ENCODE assay signal across 8 cellular contexts in the genomic region with DNA sequence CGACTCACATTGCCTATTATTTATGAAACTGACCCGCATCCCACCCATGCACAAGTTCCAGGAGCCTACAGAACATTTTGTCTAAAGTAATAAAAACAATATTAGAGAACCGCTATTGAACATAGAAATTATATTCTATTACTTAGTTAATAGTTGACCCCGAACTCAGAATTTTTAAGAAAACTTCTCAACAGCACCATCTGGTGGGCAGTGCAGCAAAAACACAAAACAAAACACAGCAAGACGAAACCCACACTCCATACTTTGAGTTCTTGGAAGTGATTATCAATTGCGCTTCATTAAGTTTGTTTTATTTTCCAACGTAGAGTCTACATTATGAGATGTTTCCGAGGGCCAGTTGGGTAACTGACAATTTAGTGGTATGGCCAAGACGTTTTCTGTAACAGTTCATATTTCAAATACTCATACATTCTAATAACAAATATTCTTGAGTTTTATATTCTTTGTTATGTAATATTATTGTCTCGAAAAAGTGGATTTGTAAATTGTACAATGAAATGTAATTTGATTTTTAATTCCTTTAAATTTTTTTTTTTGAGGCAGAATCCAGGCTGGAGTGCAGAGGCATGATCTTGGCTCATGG. TPM values are rescaled to one million over a fixed set of nuclear protein-coding genes. Genes with fewer than 3 reads are reported as not detected.
DNase-seq lines count a peak whose midpoint lies in the region; ATAC-seq, FAIRE-seq and TF ChIP-seq lines count a peak whose summit lies in the region.

No MANE protein-coding gene starts in this region.

- H3K36me3 Mint-ChIP-seq in CD14-positive monocyte = no peaks in the 10 kb centered on the region

- H4K20me1 ChIP-seq in GM12878 (ENCODE audit: control insufficient read depth, insufficient read depth) = no peaks in the 10 kb centered on the region

- FAIRE-seq in GM18507 (lab: Jason Lieb, UNC) = peak; percentile 84
- no peak for FAIRE-seq in GM12878 (lab: Jason Lieb, UNC)

- H3K27me3 ChIP-seq in GM12878 (replicated peaks in 1 of 2; ENCODE audit: control insufficient read depth in 2 of 2, insufficient read depth in 2 of 2, low read length in 1 of 2) = no peaks in the 10 kb centered on the region
- H3K27me3 ChIP-seq in tibial artery = peaks cover 0 to 3% of the 10 kb centered on the region in 2 donors

- no peak overlapping the region for H3K27ac ChIP-seq in GM12878 (ENCODE audit: control insufficient read depth, insufficient read depth)
- no peak overlapping the region for H3K27ac ChIP-seq in tibial artery

- peak; percentile 78 for TF ChIP-seq CTCF in CD14-positive monocyte (IDR thresholded peaks at IDR 0.05)
- TF ChIP-seq CTCF in GM12878 (IDR thresholded peaks at IDR 0.05 in 2 of 3, conservative IDR thresholded peaks at IDR 0.05 in 1 of 3; ENCODE audit: control insufficient read depth in 2 of 3, extremely low read depth in 1 of 3, insufficient read depth in 1 of 3, low read depth in 3 of 3, low read length in 3 of 3) = peak; percentile 53 to 63 (median 61); a peak in 5 of 6 replicates
- TF ChIP-seq CTCF in tibial artery (IDR thresholded peaks at IDR 0.05) = peak; percentile 60

- no peak overlapping the region for H3K9ac ChIP-seq in GM12878 (ENCODE audit: control insufficient read depth, insufficient read depth, low read length)

- no peak for TF ChIP-seq POLR2A in GM12878 (IDR thresholded peaks at IDR 0.05; ENCODE audit: low read depth, low read length)

- POLR2A ChIA-PET in GM12878 (lab: Charles Lee) = interaction anchor here (0.6 to 0.7 kb wide), 2 partner anchors 111 to 275 kb away, joined by 3 read pairs; no protein-coding TSS in a partner anchor

- CTCF ChIA-PET in GM12878 (lab: Yijun Ruan, JAX) = interaction anchor here (0.7 to 4.9 kb wide), 39 partner anchors 8 to 372 kb away, joined by 3 to 36 read pairs (median 4); no protein-coding TSS in a partner anchor

- no peak for DNase-seq in CD14-positive monocyte (ENCODE audit: low spot score)
- DNase-seq in GM18507 (ENCODE audit: extremely low spot score, insufficient read length, low read depth) = no peak
- DNase-seq in NCI-H524 treated with DMSO at 0.1 percent for 48 hours (lab: John Stamatoyannopoulos, UW) = peak; percentile 13
- DNase-seq in GM12878 (ENCODE audit: low read depth, low spot score) = no peak
- peak; percentile 77 for DNase-seq in left kidney (ENCODE audit: low read depth, low spot score)
- DNase-seq in tibial artery = no peak

- H3K4me1 Mint-ChIP-seq in CD14-positive monocyte = peaks cover 27% of the 10 kb centered on the region

- no peak overlapping the region for H2AFZ ChIP-seq in GM12878 (ENCODE audit: control insufficient read depth, low read depth, low read length)

- H3K4me3 Mint-ChIP-seq in CD14-positive monocyte = peak overlapping the region in 1 of 2 donors; percentile 18

- SMC1A ChIA-PET in GM12878 (lab: Charles Lee; ENCODE audit: uncharacterized antibody, unreplicated experiment) = interaction anchor here (0.6 to 2.0 kb wide), 28 partner anchors 9 to 352 kb away, joined by 3 to 12 read pairs (median 4); no protein-coding TSS in a partner anchor

- 19% methylated on average over 10 of the region's 10 CpGs for WGBS in GM12878 (ENCODE audit: insufficient coverage, insufficient replicate concordance, low lambda C conversion rate, missing lambda C conversion rate)

- H3K4me3 ChIP-seq in GM12878 (no peak overlapping the region), tibial artery (no peak overlapping the region)

- H3K9me3 Mint-ChIP-seq in CD14-positive monocyte = no peaks in the 10 kb centered on the region

- H3K27me3 Mint-ChIP-seq in CD14-positive monocyte (ENCODE audit: low read depth in 3 of 3) = no peaks in the 10 kb centered on the region

- H3K36me3 ChIP-seq in GM12878 (ENCODE audit: control insufficient read depth in 2 of 2, insufficient read depth in 2 of 2, low read length in 1 of 2) (no peaks in the 10 kb centered on the region), tibial artery (no peaks in the 10 kb centered on the region)

- no TSS peak for BruUV-seq in GM12878 (replicated peaks; lab: Mats Ljungman, UMichigan)

- no peaks in the 10 kb centered on the region for H3K79me2 ChIP-seq in GM12878 (ENCODE audit: control insufficient read depth, insufficient read depth, low read length)

- peak; percentile 67 for TF ChIP-seq RAD21 in GM12878 (IDR thresholded peaks at IDR 0.05; ENCODE audit: insufficient read depth, low read depth, low read length)

- ATAC-seq in GM12878 = peak; percentile 69
- ATAC-seq in GM19397 (IDR thresholded peaks at IDR 0.05; ENCODE audit: unreplicated experiment) = no peak
- ATAC-seq in HG03520 (IDR thresholded peaks at IDR 0.05; ENCODE audit: unreplicated experiment) = no peak

- intact Hi-C loops in CD14-positive monocyte (cut with micrococcal nuclease) = no loop called here
- intact Hi-C loops in GM12878 (cut with micrococcal nuclease; ENCODE audit: unreplicated experiment) = loop anchor here (1.0 kb wide), 1 partner anchor 302 kb away; no protein-coding TSS in a partner anchor
- intact Hi-C loops in tibial artery (cut with DNase I; ENCODE audit: low total_unique reads) = loop anchor here (5.0 kb wide), 1 partner anchor 300 kb away; no protein-coding TSS in a partner anchor

- in situ Hi-C loops in GM12878 (cut with MboI) = loop anchor here (5.0 kb wide), 1 partner anchor 300 kb away; no protein-coding TSS in a partner anchor

- no peak overlapping the region for H3K4me2 ChIP-seq in GM12878 (ENCODE audit: control insufficient read depth, insufficient read depth)

- RAD21 ChIA-PET in GM12878 (lab: Charles Lee; ENCODE audit: unreplicated experiment) = interaction anchor here (0.8 to 2.0 kb wide), 9 partner anchors 13 to 616 kb away, joined by 3 to 10 read pairs (median 4); a partner anchor contains a TSS

- no peak overlapping the region for H3K27ac Mint-ChIP-seq in CD14-positive monocyte

- peaks cover 21% of the 10 kb centered on the region for H3K4me1 ChIP-seq in GM12878 (ENCODE audit: control insufficient read depth, insufficient read depth, low read length)
- no peaks in the 10 kb centered on the region for H3K4me1 ChIP-seq in tibial artery

- H3K9me3 ChIP-seq in GM12878 (replicated peaks; ENCODE audit: control insufficient read depth, insufficient read depth, low read length) = no peaks in the 10 kb centered on the region
- no peaks in the 10 kb centered on the region for H3K9me3 ChIP-seq in tibial artery

- no peak for TF ChIP-seq EP300 in GM12878 (IDR thresholded peaks at IDR 0.05; ENCODE audit: borderline replicate concordance in 1 of 2, control insufficient read depth in 1 of 2, low read depth in 2 of 2, low read length in 2 of 2)

TF ChIP-seq in GM12878, 131 proteins besides CTCF, POLR2A, EP300 and RAD21:
- TF ChIP-seq CHD1 (IDR thresholded peaks at IDR 0.05; ENCODE audit: low read depth, low read length) (no peak), SMC3 (IDR thresholded peaks at IDR 0.05; ENCODE audit: borderline replicate concordance, low read length) (peak; percentile 70; the same call in 1 of the 2 replicates)

RNA-seq across cellular contexts. Expression of a gene that starts 24.0 kb away (rescaled TPM):
- under 1 TPM in 1 of 2 donors, not detected in 1; 0.08 TPM for polyA plus RNA-seq in CD14-positive monocyte
- total RNA-seq in GM12878 (2013; cell fraction: nucleolus; rRNA removed) = not detected in 2 replicates
- not detected in 2 replicates for total RNA-seq in GM12878 (2014; rRNA removed)
- total RNA-seq in GM12878 (2014; rRNA removed; fragmentation: Illumina TruSeq; extraction: Trizol) = 0.04 TPM in 1 of 2 replicates, not detected in the other
- total RNA-seq in GM12878 (2021) = 0.05 TPM in 1 of 2 replicates, not detected in the other
- polyA plus RNA-seq in GM12878 (2011; ENCODE audit: low read depth) = 0.07 TPM
- polyA plus RNA-seq in GM12878 (2011; rRNA removed) = not detected in 2 replicates
- polyA plus RNA-seq in GM12878 (2011; cell fraction: cytosol; rRNA removed) = not detected in 2 replicates
- not detected in 2 replicates for polyA plus RNA-seq in GM12878 (2011; cell fraction: nucleus; rRNA removed)
- polyA plus RNA-seq in GM12878 (2012) = 0.03 and 0.10 TPM in 2 replicates
- polyA plus RNA-seq in GM12878 (2014; fragmentation: Illumina TruSeq; extraction: Trizol) = 0.03 TPM in 1 of 2 replicates, not detected in the other
- polyA plus RNA-seq in GM12878 (2014; fragmentation: Nextera tagmentation; extraction: Ambion mirVana) = not detected
- polyA plus RNA-seq in GM12878 (2014; rRNA removed) = 0.03 TPM in 1 of 2 replicates, not detected in the other
- polyA plus RNA-seq in GM12878 (2016; fragmentation: Nextera tagmentation; extraction: Ambion mirVana) = not detected
- not detected in 2 replicates for polyA minus RNA-seq in GM12878 (2011; rRNA and poly(A)+ RNA removed)
- polyA minus RNA-seq in GM12878 (2011; cell fraction: cytosol; rRNA and poly(A)+ RNA removed) = not detected in 2 replicates
- not detected in 2 replicates for polyA minus RNA-seq in GM12878 (2011; cell fraction: nucleus; rRNA and poly(A)+ RNA removed)

Comparison
In these comparisons a context has a peak if more than half of its experiments do, and no peak if none do; other contexts are left out.
1. DNase-seq: peak in NCI-H524 treated with DMSO at 0.1 percent for 48 hours (single experiment) and left kidney (single experiment); none in CD14-positive monocyte (single experiment), GM18507 (single experiment), GM12878 (single experiment) and tibial artery (0 of 2).
2. intact Hi-C loops: an anchor here in GM12878 (1.0 kb wide) and tibial artery (5.0 kb wide); none called in CD14-positive monocyte.
3. Peak in every context shown above with its lines, with median percentiles within 50 percentile points of each other: CTCF ChIP-seq.